In genomic region chr4:55103224-55103623, GRCh38 we compare ENCODE assay signal across 22 cellular contexts. TPM values are rescaled to one million over a fixed set of nuclear protein-coding genes. Genes with fewer than 3 reads are reported as not detected.
"Had no signal": no experiment of that assay in that cellular context is flagged by ENCODE, and none has a peak within 500 bp of the region (broad histone marks: within the 10 kb centered on the region; RNA-seq: fewer than 3 reads in every experiment).

No MANE protein-coding gene starts in this region.

- H3K36me3 ChIP-seq: colonic mucosa, gastrocnemius medialis, thyroid gland, vagina had no signal

- H3K27ac Mint-ChIP-seq: immature natural killer cell; naive thymus-derived CD8-positive, alpha-beta T cell had no signal

- H3K4me3 Mint-ChIP-seq: immature natural killer cell; naive thymus-derived CD8-positive, alpha-beta T cell; neural crest cell had no signal

- H3K9me3 ChIP-seq: colonic mucosa, gastrocnemius medialis, left lung, mucosa of descending colon, stomach, thyroid gland, upper lobe of left lung, vagina had no signal

- ATAC-seq: esophagus mucosa; left lung; mucosa of descending colon; naive thymus-derived CD8-positive, alpha-beta T cell had no signal

- H3K9me3 Mint-ChIP-seq: naive thymus-derived CD8-positive, alpha-beta T cell; neural crest cell had no signal

- DNase-seq: colonic mucosa; dorsolateral prefrontal cortex; effector CD8-positive, alpha-beta T cell; gastrocnemius medialis; immature natural killer cell; left lung; mucosa of descending colon; naive thymus-derived CD8-positive, alpha-beta T cell; posterior cingulate gyrus; small intestine; stimulated activated CD4-positive, alpha-beta T cell treated with anti-CD3 and anti-CD28 coated beads, Interleukin-12 subunit alpha, Interleukin-12 subunit beta, amount 100 ng/mL, for 4 hours; stimulated activated naive CD4-positive, alpha-beta T cell; stomach; substantia nigra; thyroid gland; upper lobe of left lung had no signal

- H3K36me3 Mint-ChIP-seq: immature natural killer cell; naive thymus-derived CD8-positive, alpha-beta T cell had no signal

- H3K4me1 Mint-ChIP-seq: neural crest cell had no signal

- H3K4me3 ChIP-seq: colonic mucosa, dorsolateral prefrontal cortex, gastrocnemius medialis, left lung, lung, mucosa of descending colon, stomach, thyroid gland, upper lobe of left lung, vagina had no signal

- H3K27ac ChIP-seq: colonic mucosa, gastrocnemius medialis, left lung, stomach, thyroid gland, upper lobe of left lung, vagina had no signal

- H3K4me1 ChIP-seq: colonic mucosa, gastrocnemius medialis, left lung, stomach, thyroid gland, upper lobe of left lung, vagina had no signal

- H3K27me3 ChIP-seq: colonic mucosa, dorsolateral prefrontal cortex, gastrocnemius medialis, left lung, stomach, thyroid gland, upper lobe of left lung, vagina had no signal

RNA-seq across cellular contexts. Expression of gene KDR, which starts 22.2 kb away (rescaled TPM):
- total RNA-seq: fibroblast of lung; naive thymus-derived CD8-positive, alpha-beta T cell had no signal
- polyA plus RNA-seq: immature natural killer cell; keratinocyte; naive thymus-derived CD8-positive, alpha-beta T cell had no signal
